23 cellular contexts compared by ENCODE assay signal in the genomic region with DNA sequence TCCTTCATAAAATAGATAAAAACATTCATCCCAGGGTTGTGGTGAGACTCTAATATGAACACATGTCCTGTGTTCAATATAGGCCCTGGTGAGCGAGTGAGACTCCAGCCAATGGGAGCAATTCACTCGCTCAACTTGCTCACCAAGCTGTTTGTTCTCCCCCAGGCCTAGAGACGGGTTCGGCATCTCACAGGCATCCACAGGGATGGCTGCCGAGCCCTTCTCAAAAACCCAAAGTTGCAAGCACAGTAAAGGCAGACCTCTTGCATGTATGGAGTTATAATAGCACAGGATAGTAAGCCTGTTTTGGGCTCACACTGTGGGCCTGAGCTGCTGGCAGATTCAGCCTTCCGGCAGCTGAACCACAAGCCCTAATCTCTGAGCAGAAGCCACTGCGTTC. TPM values are rescaled to one million over a fixed set of nuclear protein-coding genes. Genes with fewer than 3 reads are reported as not detected.
"Had no signal": no experiment of that assay in that cellular context is flagged by ENCODE, and none has a peak within 500 bp of the region (broad histone marks: within the 10 kb centered on the region; RNA-seq: fewer than 3 reads in every experiment).

No MANE protein-coding gene starts in this region.

- H3K27ac ChIP-seq: left lung, neural progenitor cell, neutrophil, ovary, spleen, testis, thyroid gland, vagina had no signal

- H3K27me3 ChIP-seq: left lung, neural progenitor cell, neutrophil, ovary, testis, thyroid gland, vagina had no signal

- FAIRE-seq: kidney, small intestine had no signal

- ATAC-seq: left colon; left lung; right cardiac atrium; sciatic nerve; stimulated activated naive CD8-positive, alpha-beta T cell treated with anti-CD3 and anti-CD28 coated beads, Interleukin-15, amount 100 ng/mL, for 72 hours had no signal

- H3K36me3 ChIP-seq: left lung, neural progenitor cell, neutrophil, ovary, spleen, thyroid gland, vagina had no signal

- H3K4me1 ChIP-seq: left lung, neural progenitor cell, spleen, testis had no signal

- H3K4me3 ChIP-seq: left lung, lung, neural progenitor cell, ovary, spleen, testis, thyroid gland, vagina had no signal

- H3K9me3 ChIP-seq: left lung, neutrophil, ovary, spleen, testis, thyroid gland, vagina had no signal

- DNase-seq: hippocampal formation; kidney; left colon; left lung; mesendoderm; naive B cell; natural killer cell; nephron progenitor cell; occipital lobe; ovary; right cardiac atrium; small intestine; spleen; stimulated activated CD4-positive, alpha-beta T cell treated with anti-CD3 and anti-CD28 coated beads, Interleukin-4, amount 100 ng/mL, for 24 hours; stimulated activated naive CD4-positive, alpha-beta T cell treated with Interleukin-2 at 50 U/mL for 16 hours; stimulated activated naive CD8-positive, alpha-beta T cell treated with anti-CD3 and anti-CD28 coated beads, Interleukin-15, amount 100 ng/mL, for 72 hours; testis; thyroid gland had no signal

RNA-seq across cellular contexts. Expression of a gene that starts 15.7 kb away (rescaled TPM):
- total RNA-seq: natural killer cell had no signal
